In the genomic region with DNA sequence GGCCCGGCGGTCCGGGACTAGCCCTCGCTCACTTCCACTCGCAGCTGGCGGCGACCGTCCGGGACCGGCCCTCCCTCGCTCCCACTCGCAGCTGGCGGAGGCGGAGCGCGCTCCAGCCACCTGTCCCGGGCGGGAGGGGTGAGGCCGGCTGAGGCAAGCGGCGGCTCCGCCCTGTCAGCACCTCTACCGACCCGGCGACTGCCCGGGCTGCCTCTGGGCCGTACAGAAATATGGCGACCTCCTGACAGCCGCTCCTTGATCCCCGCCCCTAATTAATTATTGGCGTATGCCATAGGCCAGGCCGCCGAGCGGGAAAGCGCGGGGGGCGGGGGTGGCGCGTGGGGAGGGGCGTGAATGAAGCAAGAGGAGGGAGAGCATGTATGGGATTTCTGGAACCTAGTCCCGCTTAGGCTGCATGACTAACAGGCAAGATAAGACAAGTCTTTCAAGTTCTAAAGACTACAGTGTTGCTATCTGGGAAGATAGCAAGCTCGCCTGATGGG, we compare ENCODE assay signal across 8 cellular contexts. TPM values are rescaled to one million over a fixed set of nuclear protein-coding genes. Genes with fewer than 3 reads are reported as not detected.
DNase-seq lines count a peak whose midpoint lies in the region; ATAC-seq lines count a peak whose summit lies in the region.

MORC4 (minus strand) TSS at position 200 of the 503 bp plus-strand sequence. CDS start 243 bp downstream, outside the sequence.

- peak; percentile 65 for ATAC-seq in GM18520 (IDR thresholded peaks at IDR 0.05; ENCODE audit: unreplicated experiment)
- ATAC-seq in HG03066 (IDR thresholded peaks at IDR 0.05; ENCODE audit: low read depth, unreplicated experiment): peak; percentile 77
- ATAC-seq in left lobe of liver: peak; percentile 95

- DNase-seq in NCI-H226 (peak; percentile 82), dermis blood vessel endothelial cell (peak; percentile 74), left lobe of liver (ENCODE audit: low spot score) (peak; percentile 87), KG1 (lab: John Stamatoyannopoulos, UW) (no peak)
- peak; percentile 55 to 57 for DNase-seq in activated CD4-positive, alpha-beta T cell treated with anti-CD3 and anti-CD28 coated beads, Interleukin-2, amount 50 U/mL, for 4 hours
- DNase-seq in stimulated activated CD4-positive, alpha-beta T cell treated with anti-CD3 and anti-CD28 coated beads, Interleukin-1b, Interleukin-23, amount 100 ng/mL, for 4 hours (ENCODE audit: low read depth in 2 of 2): peak; percentile 46 to 62

RNA-seq across cellular contexts. Expression of gene MORC4, which starts in this region (rescaled TPM):
- total RNA-seq in dermis blood vessel endothelial cell (11.1 and 14.7 TPM in 2 replicates), left lobe of liver (8.5 TPM)
